In genomic region chr16:289395-289997, GRCh38 we compare ENCODE assay signal across 32 cellular contexts. TPM values are rescaled to one million over a fixed set of nuclear protein-coding genes. Genes with fewer than 3 reads are reported as not detected.
A peak's percentile ranks its signal among the peaks of the same experiment; 100 is the strongest.
DNase-seq lines count a peak whose midpoint lies in the region; ATAC-seq, FAIRE-seq and TF ChIP-seq lines count a peak whose summit lies in the region.
"Had no signal": no experiment of that assay in that cellular context is flagged by ENCODE, and none has a peak within 500 bp of the region (broad histone marks: within the 10 kb centered on the region; RNA-seq: fewer than 3 reads in every experiment).

No MANE protein-coding gene starts in this region.

- no peak for TF ChIP-seq CTCF in HEK293 (tag by site-specific recombination; IDR thresholded peaks at IDR 0.05)
- no peak for TF ChIP-seq CTCF in IMR-90 (conservative IDR thresholded peaks at IDR 0.05; ENCODE audit: low read depth, low read length)
- no peak for TF ChIP-seq CTCF in body of pancreas (IDR thresholded peaks at IDR 0.05)
- TF ChIP-seq CTCF in pancreas (IDR thresholded peaks at IDR 0.05): no peak

- no peak overlapping the region for H3K18ac ChIP-seq in IMR-90 (ENCODE audit: low read depth, low read length)

- CTCF ChIA-PET in HEK293 (lab: Yijun Ruan, JAX): interaction anchor here (0.5 kb wide), 1 partner anchor 36 kb away, joined by 3 read pairs; no protein-coding TSS in a partner anchor
- CTCF ChIA-PET in IMR-90 (lab: Yijun Ruan, JAX): no interaction called here

- no peak for TF ChIP-seq RAD21 in IMR-90 (IDR thresholded peaks at IDR 0.05; ENCODE audit: low read length)

- H3K27me3 ChIP-seq in IMR-90 (ENCODE audit: control insufficient read depth, insufficient read depth, low read length) (no peaks in the 10 kb centered on the region), body of pancreas (no peaks in the 10 kb centered on the region), pancreas (no peaks in the 10 kb centered on the region)
- H3K27me3 ChIP-seq: BE2C, BLaER1 had no signal

- peak overlapping the region; percentile 43 for H2AFZ ChIP-seq in IMR-90 (replicated peaks; ENCODE audit: low read length, poor library complexity)

- intact Hi-C loops in IMR-90 (cut with micrococcal nuclease) (no loop called here), body of pancreas (cut with DNase I) (no loop called here), pancreas (cut with DNase I) (no loop called here)

- ATAC-seq in IMR-90 (ENCODE audit: low read depth) (no peak), body of pancreas (peak; percentile 22), pancreas (peak in 3 of 4 donors; percentile 7 to 57 (median 23)), esophagus mucosa (no peak)
- ATAC-seq: GM12878 had no signal

- H2AK9ac ChIP-seq in IMR-90 (replicated peaks; ENCODE audit: low read depth, low read length, poor library complexity): no peak overlapping the region

- 97% methylated on average over 15 of the region's 22 CpGs; no CpG with 5 or more reads in 1 of the 2 experiments for WGBS in IMR-90 (ENCODE audit: extremely low coverage in 2 of 2, insufficient read length in 1 of 2), 2 experiments
- WGBS in body of pancreas, 2 donors: 76% methylated on average over 13 to 21 of the region's 22 CpGs
- WGBS in pancreas, 2 donors: 69 to 79% methylated on average over 22 of the region's 22 CpGs

- no peak overlapping the region for H3K27ac ChIP-seq in HEK293 (ENCODE audit: extremely low read depth, low read depth, low read length)
- no peak overlapping the region for H3K27ac ChIP-seq in IMR-90 (ENCODE audit: insufficient read depth, low read length)
- peak overlapping the region in 1 of 4 donors; percentile 34 for H3K27ac ChIP-seq in body of pancreas
- no peak overlapping the region for H3K27ac ChIP-seq in pancreas
- H3K27ac ChIP-seq: BLaER1 had no signal

- H2BK20ac ChIP-seq in IMR-90 (ENCODE audit: low read depth, low read length): no peak overlapping the region

- H3K4me3 ChIP-seq in HEK293 (ENCODE audit: low read depth, low read length): no peak overlapping the region
- H3K4me3 ChIP-seq in IMR-90 (ENCODE audit: insufficient read depth, low read depth, low read length): no peak overlapping the region
- no peak overlapping the region for H3K4me3 ChIP-seq in body of pancreas
- no peak overlapping the region for H3K4me3 ChIP-seq in pancreas
- H3K4me3 ChIP-seq: BLaER1, GM12878 had no signal

- no peak overlapping the region for H2AK5ac ChIP-seq in IMR-90 (ENCODE audit: low read depth, low read length)

- H4K20me1 ChIP-seq in IMR-90 (ENCODE audit: insufficient read depth, low read length): no peaks in the 10 kb centered on the region

- no peaks in the 10 kb centered on the region for H3K9me1 ChIP-seq in IMR-90 (ENCODE audit: insufficient read depth, low read length)

- in situ Hi-C loops in IMR-90 (cut with MboI; ENCODE audit: low sequenced_read_pairs): no loop called here

- no peaks in the 10 kb centered on the region for H3K9me3 ChIP-seq in HEK293 (ENCODE audit: control insufficient read depth, insufficient read depth, low read depth, low read length)
- no peaks in the 10 kb centered on the region for H3K9me3 ChIP-seq in IMR-90 (ENCODE audit: control insufficient read depth, insufficient read depth, low read length)
- no peaks in the 10 kb centered on the region for H3K9me3 ChIP-seq in body of pancreas
- H3K9me3 ChIP-seq in pancreas: no peaks in the 10 kb centered on the region
- H3K9me3 ChIP-seq: BE2C had no signal

- DNase-seq in IMR-90: no peak
- peak in 1 of 4 donors; percentile 44 for DNase-seq in body of pancreas
- peak in 4 of 6 donors; percentile 50 to 78 (median 60) for DNase-seq in pancreas
- DNase-seq in NCI-H69 (lab: John Stamatoyannopoulos, UW): no peak
- no peak for DNase-seq in OCI-M1 (lab: John Stamatoyannopoulos, UW)
- DNase-seq: 8988T; ACHN; BE2C; C1 segment of cervical spinal cord; CD4-positive, alpha-beta memory T cell; CD4-positive, CD25-positive, alpha-beta regulatory T cell; CD8-positive, alpha-beta memory T cell; COR-L47; DMS 273 treated with DMSO at 0.1 percent for 48 hours; DMS153; DMS53; DMS79; DND-41; EL; GDM1 had no signal

- H4K91ac ChIP-seq in IMR-90 (ENCODE audit: insufficient read depth, low read depth, low read length): no peak overlapping the region

- no peak overlapping the region for H2BK5ac ChIP-seq in IMR-90 (ENCODE audit: low read depth, low read length, poor library complexity, severe bottlenecking)

- no peak overlapping the region for H3K9ac ChIP-seq in IMR-90 (ENCODE audit: low read depth, low read length)
- H3K9ac ChIP-seq: BLaER1 had no signal

- no peak overlapping the region for H3K4me2 ChIP-seq in IMR-90 (ENCODE audit: low read depth, low read length)
- H3K4me2 ChIP-seq: BLaER1 had no signal

- no peak overlapping the region for H3K56ac ChIP-seq in IMR-90 (ENCODE audit: extremely low read depth, insufficient read depth, low read length)

- dilution Hi-C loops in IMR-90 (cut with HindIII; ENCODE audit: low sequenced_read_pairs, unreplicated experiment): no loop called here

- no peak overlapping the region for H2BK120ac ChIP-seq in IMR-90 (ENCODE audit: low read depth, low read length)

- H4K5ac ChIP-seq in IMR-90 (ENCODE audit: low read depth, low read length): no peak overlapping the region

- no TSS peak for BruUV-seq in IMR-90 (replicated peaks; lab: Mats Ljungman, UMichigan)

- TF ChIP-seq POLR2A in IMR-90 (IDR thresholded peaks at IDR 0.05; ENCODE audit: low read depth, low read length) (no peak), body of pancreas (IDR thresholded peaks at IDR 0.05) (no peak)

- POLR2A ChIA-PET in HEK293 (lab: Yijun Ruan, JAX) (interaction anchor here (0.6 kb wide), 1 partner anchor 107 kb away, joined by 3 read pairs; no protein-coding TSS in a partner anchor), IMR-90 (lab: Charles Lee; ENCODE audit: unreplicated experiment) (no interaction called here)

- no peak overlapping the region for H3K23ac ChIP-seq in IMR-90 (ENCODE audit: low read depth, low read length)

- H3K36me3 ChIP-seq in HEK293 (ENCODE audit: control insufficient read depth in 2 of 2, insufficient read depth in 1 of 2, low read length in 2 of 2): peaks cover 0 to 78% of the 10 kb centered on the region in 2 experiments; a peak in 2 of 3 replicates
- H3K36me3 ChIP-seq in IMR-90 (ENCODE audit: control insufficient read depth, insufficient read depth, low read length): peaks cover 46% of the 10 kb centered on the region
- H3K36me3 ChIP-seq in body of pancreas (replicated peaks in 1 of 2; ENCODE audit: insufficient read depth in 1 of 2, low read depth in 2 of 2): peaks cover 0 to 7% of the 10 kb centered on the region in 2 donors
- H3K36me3 ChIP-seq in pancreas: peaks cover 0 to 14% (median 0%) of the 10 kb centered on the region in 3 donors

- H3K4me1 ChIP-seq in HEK293 (ENCODE audit: control insufficient read depth, insufficient read depth, low read length) (no peaks in the 10 kb centered on the region), IMR-90 (ENCODE audit: control insufficient read depth, insufficient read depth, low read length) (no peaks in the 10 kb centered on the region), body of pancreas (peaks cover 44% of the 10 kb centered on the region), pancreas (no peaks in the 10 kb centered on the region)
- H3K4me1 ChIP-seq: BE2C had no signal

- no peak overlapping the region for H3K14ac ChIP-seq in IMR-90 (replicated peaks; ENCODE audit: low read depth, low read length)

- no peak for FAIRE-seq in pancreas (lab: Jason Lieb, UNC)
- FAIRE-seq: A204.1, GM12878, GM12892, GM18507 had no signal

- no peaks in the 10 kb centered on the region for H3K79me1 ChIP-seq in IMR-90 (ENCODE audit: low read depth in 1 of 2, low read length in 2 of 2)

- no peak overlapping the region for H3K4ac ChIP-seq in IMR-90 (ENCODE audit: low read depth, low read length)

- H4K8ac ChIP-seq in IMR-90 (ENCODE audit: low read depth in 2 of 2, low read length in 2 of 2): no peak overlapping the region

- no peak overlapping the region for H2BK15ac ChIP-seq in IMR-90 (ENCODE audit: low read depth, low read length)

TF ChIP-seq in HEK293, 187 proteins besides CTCF, POLR2A, EP300 and RAD21 (continues in another document):
- no peak for TF ChIP-seq HOXD13 (CRISPR knock-in tag; IDR thresholded peaks at IDR 0.05; ENCODE audit: borderline replicate concordance)
- TF ChIP-seq ZBTB8A (tag by site-specific recombination; IDR thresholded peaks at IDR 0.05): 0 out of 2 replicates have a peak, but pooled peaks have one; percentile 18

TF ChIP-seq in IMR-90, 13 proteins besides CTCF, POLR2A, EP300 and RAD21 (continues in another document):
- TF ChIP-seq RCOR1 (IDR thresholded peaks at IDR 0.05; ENCODE audit: insufficient replicate concordance, low read length): no peak
- no peak for TF ChIP-seq SMC3 (IDR thresholded peaks at IDR 0.05; ENCODE audit: low read depth, low read length)

RNA-seq across cellular contexts. Expression of gene PDIA2, which starts 6.5 kb away (rescaled TPM):
- total RNA-seq in IMR-90 (2012; rRNA removed): 0.28 TPM in 1 of 2 replicates, not detected in the other
- 0.17 and 0.32 TPM in 2 replicates for polyA plus RNA-seq in IMR-90 (2012; rRNA removed)
- 0.14 and 0.27 TPM in 2 replicates for polyA plus RNA-seq in IMR-90 (2012; cell fraction: cytosol; rRNA removed)
- 1.1 and 2.2 TPM in 2 replicates for polyA plus RNA-seq in IMR-90 (2012; cell fraction: nucleus; rRNA removed; ENCODE audit: low replicate concordance)
- total RNA-seq in body of pancreas: 1,000 to 10,000 TPM in 1 of 2 donors, 100 to 1,000 TPM in 1; 517 to 2,271 TPM
- total RNA-seq in pancreas: 1,000 to 10,000 TPM in 3 of 6 donors, 100 to 1,000 TPM in 2, 10 to 100 TPM in 1; 13.0 to 1,352 (median 889) TPM
- 1,000 to 10,000 TPM; 1,758 to 3,084 TPM for polyA plus RNA-seq in pancreas
- not detected for total RNA-seq in esophagus mucosa
- total RNA-seq: A673; CD4-positive, alpha-beta memory T cell; CD4-positive, CD25-positive, alpha-beta regulatory T cell; CD8-positive, alpha-beta memory T cell; G401 had no signal
- polyA plus RNA-seq: CD14-positive monocyte; CD4-positive, alpha-beta memory T cell; CD4-positive, CD25-positive, alpha-beta regulatory T cell; CD8-positive, alpha-beta memory T cell had no signal

RNA-seq across cellular contexts. Expression of gene ARHGDIG, which starts 9.1 kb away (rescaled TPM):
- 0.36 TPM in 1 of 2 replicates, not detected in the other for total RNA-seq in IMR-90 (2012; rRNA removed)
- 0.16 and 0.24 TPM in 2 replicates for polyA plus RNA-seq in IMR-90 (2012; rRNA removed)
- polyA plus RNA-seq in IMR-90 (2012; cell fraction: cytosol; rRNA removed): 0.21 and 0.60 TPM in 2 replicates
- polyA plus RNA-seq in IMR-90 (2012; cell fraction: nucleus; rRNA removed; ENCODE audit: low replicate concordance): 0.69 and 1.1 TPM in 2 replicates
- total RNA-seq in body of pancreas: 100 to 1,000 TPM; 102 to 140 TPM
- total RNA-seq in pancreas: 10 to 100 TPM in 5 of 6 donors, 1 to 10 TPM in 1; 5.6 to 62.8 (median 50.7) TPM
- polyA plus RNA-seq in pancreas: 100 to 1,000 TPM in 1 of 2 donors, 10 to 100 TPM in 1; 35.6 to 165 TPM
- total RNA-seq in esophagus mucosa: not detected
- total RNA-seq: CD4-positive, CD25-positive, alpha-beta regulatory T cell; CD8-positive, alpha-beta memory T cell; Daoy; GM12878 had no signal
- polyA plus RNA-seq: AG04450; CD14-positive monocyte; CD4-positive, alpha-beta memory T cell; CD4-positive, CD25-positive, alpha-beta regulatory T cell; CD8-positive, alpha-beta memory T cell; GM12878 had no signal

RNA-seq across cellular contexts. Expression of gene RGS11, which starts 13.8 kb away (rescaled TPM):
- total RNA-seq in IMR-90 (2012; rRNA removed) (under 0.01 TPM in 2 replicates), body of pancreas (10 to 100 TPM; 15.6 to 95.9 TPM), pancreas (10 to 100 TPM in 1 of 6 donors, 1 to 10 TPM in 5; 4.5 to 14.0 (median 8.0) TPM), esophagus mucosa (0.92 TPM)
- polyA plus RNA-seq in IMR-90 (2012; rRNA removed) (0.48 and 0.49 TPM in 2 replicates), pancreas (10 to 100 TPM; 42.9 to 47.2 TPM)
- 0.04 and 0.21 TPM in 2 replicates for polyA plus RNA-seq in IMR-90 (2012; cell fraction: cytosol; rRNA removed)
- polyA plus RNA-seq in IMR-90 (2012; cell fraction: nucleus; rRNA removed; ENCODE audit: low replicate concordance): 6.9 and 12.9 TPM in 2 replicates
- total RNA-seq: A673; CD4-positive, CD25-positive, alpha-beta regulatory T cell; GM12878 had no signal
- polyA plus RNA-seq: CD14-positive monocyte; CD4-positive, alpha-beta memory T cell; CD4-positive, CD25-positive, alpha-beta regulatory T cell; CD8-positive, alpha-beta memory T cell had no signal

RNA-seq across cellular contexts. Expression of gene FAM234A, which starts 54.9 kb away (rescaled TPM):
- total RNA-seq in IMR-90 (2012; rRNA removed): 27.5 and 30.3 TPM in 2 replicates
- 60.5 and 64.2 TPM in 2 replicates for polyA plus RNA-seq in IMR-90 (2012; rRNA removed)
- 65.9 and 85.9 TPM in 2 replicates for polyA plus RNA-seq in IMR-90 (2012; cell fraction: cytosol; rRNA removed)
- 52.2 and 75.8 TPM in 2 replicates for polyA plus RNA-seq in IMR-90 (2012; cell fraction: nucleus; rRNA removed; ENCODE audit: low replicate concordance)
- 10 to 100 TPM; 44.2 to 50.8 TPM for total RNA-seq in body of pancreas
- 10 to 100 TPM; 34.2 to 51.2 (median 39.7) TPM for total RNA-seq in pancreas
- 10 to 100 TPM; 39.1 to 49.7 TPM for polyA plus RNA-seq in pancreas
- 56.4 TPM for total RNA-seq in esophagus mucosa

Comparison
In these comparisons a context has a peak if more than half of its experiments do, and no peak if none do; other contexts are left out.
1. ATAC-seq: peak in body of pancreas (single experiment) and pancreas (3 of 4); none in IMR-90 (single experiment) and esophagus mucosa (single experiment).
2. DNase-seq: peak in pancreas (4 of 6); none in IMR-90 (single experiment), NCI-H69 (single experiment) and OCI-M1 (single experiment).
3. RNA of gene PDIA2, which starts 6.5 kb away (total RNA-seq): 517 to 2,271 TPM in body of pancreas and 13.0 to 1,352 TPM in pancreas; not detected in esophagus mucosa (single experiment) and 0.28 TPM in IMR-90; every median in the first group is over 10 times any median in the second.